In genomic region chr19:45016388-45017314, GRCh38 we compare ENCODE assay signal across 8 cellular contexts. TPM values are rescaled to one million over a fixed set of nuclear protein-coding genes. Genes with fewer than 3 reads are reported as not detected.
DNase-seq lines count a peak whose midpoint lies in the region; ATAC-seq, FAIRE-seq and TF ChIP-seq lines count a peak whose summit lies in the region.

No MANE protein-coding gene starts in this region.

- H3K4me2 ChIP-seq in DND-41 (ENCODE audit: insufficient read depth, low read length) (no peak overlapping the region), osteoblast (ENCODE audit: insufficient read depth, low read length) (no peak overlapping the region)

- peak overlapping the region; percentile 34 to 78 for H3K4me3 Mint-ChIP-seq in activated T-cell treated with anti-CD3 and anti-CD28 coated beads, Interleukin-2, amount 50 U/mL, for 72 hours

- H3K79me2 ChIP-seq in DND-41 (ENCODE audit: insufficient read depth, low read length), result no peaks in the 10 kb centered on the region
- no peaks in the 10 kb centered on the region for H3K79me2 ChIP-seq in osteoblast (ENCODE audit: insufficient read depth, low read length)

- in situ Hi-C loops in transverse colon (cut with MboI; ENCODE audit: low pct_ligation_motif_present in 1 of 4, low pct_unique_long_range_greater_than_20kb in 1 of 4, low sequenced_read_pairs in 3 of 4), result no loop called here

- peaks cover 7 to 18% of the 10 kb centered on the region in 2 donors for H3K36me3 Mint-ChIP-seq in activated T-cell treated with anti-CD3 and anti-CD28 coated beads, Interleukin-2, amount 50 U/mL, for 72 hours (ENCODE audit: insufficient read depth in 2 of 2)

- no peak for FAIRE-seq in RCC 7860 (lab: Jason Lieb, UNC)

- H3K36me3 ChIP-seq in DND-41 (ENCODE audit: insufficient read depth, low read length) (no peaks in the 10 kb centered on the region), osteoblast (ENCODE audit: insufficient read depth, low read length) (peaks cover 11% of the 10 kb centered on the region), transverse colon (peaks cover 0 to 8% (median 0%) of the 10 kb centered on the region in 4 donors)

- no peaks in the 10 kb centered on the region for H3K27me3 ChIP-seq in DND-41 (ENCODE audit: insufficient read depth, low read length, poor library complexity)
- H3K27me3 ChIP-seq in osteoblast (ENCODE audit: insufficient read depth, low read length), result no peaks in the 10 kb centered on the region
- H3K27me3 ChIP-seq in transverse colon, result no peaks in the 10 kb centered on the region

- TF ChIP-seq EP300 in transverse colon (IDR thresholded peaks at IDR 0.05; ENCODE audit: low read depth), result no peak

- H3K27ac Mint-ChIP-seq in activated T-cell treated with anti-CD3 and anti-CD28 coated beads, Interleukin-2, amount 50 U/mL, for 72 hours, result peak overlapping the region; percentile 66

- H3K9ac ChIP-seq in DND-41 (ENCODE audit: low read depth, low read length), result no peak overlapping the region

- H2AFZ ChIP-seq in DND-41 (ENCODE audit: low read depth, low read length), result no peak overlapping the region
- H2AFZ ChIP-seq in osteoblast (ENCODE audit: low read length), result no peak overlapping the region

- H3K4me1 Mint-ChIP-seq in activated T-cell treated with anti-CD3 and anti-CD28 coated beads, Interleukin-2, amount 50 U/mL, for 72 hours (ENCODE audit: low read depth), result peaks cover 14% of the 10 kb centered on the region

- no peak for TF ChIP-seq POLR2A in transverse colon (IDR thresholded peaks at IDR 0.05)

- peak; percentile 69 for DNase-seq in DND-41
- DNase-seq in HT1080 (ENCODE audit: low read depth), result peak; percentile 82
- DNase-seq in RCC 7860 (ENCODE audit: low spot score), result peak; percentile 44
- peak; percentile 68 to 77 for DNase-seq in activated T-cell treated with anti-CD3 and anti-CD28 coated beads, Interleukin-2, amount 50 U/mL, for 72 hours
- DNase-seq in fibroblast of pulmonary artery (ENCODE audit: low read depth), result peak; percentile 74
- DNase-seq in osteoblast (ENCODE audit: insufficient read length, low spot score, missing footprints), result peak; percentile 99
- DNase-seq in transverse colon, result peak; percentile 74

- intact Hi-C loops in transverse colon (cut with DNase I; ENCODE audit: low total_unique reads), result no loop called here

- TF ChIP-seq CTCF in DND-41 (IDR thresholded peaks at IDR 0.05; ENCODE audit: borderline replicate concordance, extremely low read depth, low read length, poor library complexity, severe bottlenecking) (peak; percentile 78), fibroblast of pulmonary artery (IDR thresholded peaks at IDR 0.05; ENCODE audit: low read length, missing control alignments) (peak; percentile 67), osteoblast (IDR thresholded peaks at IDR 0.05; ENCODE audit: extremely low read depth, low read depth, low read length) (peak; percentile 78), transverse colon (IDR thresholded peaks at IDR 0.05) (peak; percentile 54 to 69 (median 56))

- H3K4me3 ChIP-seq in DND-41 (ENCODE audit: low read depth in 1 of 2, low read length in 2 of 2) (no peak overlapping the region), fibroblast of pulmonary artery (replicated peaks; ENCODE audit: low read depth, low read length) (no peak overlapping the region), osteoblast (ENCODE audit: insufficient read depth, low read length) (no peak overlapping the region), transverse colon (no peak overlapping the region)

- H3K9me3 ChIP-seq in DND-41 (ENCODE audit: insufficient read depth, low read length, severe bottlenecking), result no peaks in the 10 kb centered on the region
- no peaks in the 10 kb centered on the region for H3K9me3 ChIP-seq in osteoblast (ENCODE audit: low read depth, low read length)
- no peaks in the 10 kb centered on the region for H3K9me3 ChIP-seq in transverse colon

- H3K27ac ChIP-seq in DND-41 (ENCODE audit: low read length), result no peak overlapping the region
- H3K27ac ChIP-seq in osteoblast (ENCODE audit: low read depth, low read length), result no peak overlapping the region
- peak overlapping the region; percentile 15 to 61 (median 38) for H3K27ac ChIP-seq in transverse colon

- ATAC-seq in DND-41 (ENCODE audit: insufficient read depth, low read depth) (peak; percentile 82), GM21360 (IDR thresholded peaks at IDR 0.05; ENCODE audit: unreplicated experiment) (peak; percentile 68)
- peak; percentile 85 to 89 for ATAC-seq in activated T-cell treated with anti-CD3 and anti-CD28 coated beads, Interleukin-2, amount 50 U/mL, for 72 hours (replicated peaks in 1 of 2)

- no peaks in the 10 kb centered on the region for H3K9me3 Mint-ChIP-seq in activated T-cell treated with anti-CD3 and anti-CD28 coated beads, Interleukin-2, amount 50 U/mL, for 72 hours

- no peaks in the 10 kb centered on the region for H3K4me1 ChIP-seq in DND-41 (ENCODE audit: insufficient read depth, low read length)
- peaks cover 3% of the 10 kb centered on the region for H3K4me1 ChIP-seq in osteoblast (ENCODE audit: insufficient read depth, low read length)
- H3K4me1 ChIP-seq in transverse colon, result peaks cover 0 to 4% (median 0%) of the 10 kb centered on the region in 4 donors

- H3K27me3 Mint-ChIP-seq in activated T-cell treated with anti-CD3 and anti-CD28 coated beads, Interleukin-2, amount 50 U/mL, for 72 hours (ENCODE audit: low read depth), result no peaks in the 10 kb centered on the region

- H4K20me1 ChIP-seq in DND-41 (ENCODE audit: insufficient read depth, low read length) (no peaks in the 10 kb centered on the region), osteoblast (ENCODE audit: insufficient read depth, low read length) (no peaks in the 10 kb centered on the region)

- WGBS in transverse colon (ENCODE audit: low coverage in 1 of 2), 2 donors, result 40 to 51% methylated on average over 12 to 13 of the region's 13 CpGs

RNA-seq across cellular contexts. Expression of gene RELB, which starts 15.4 kb away (rescaled TPM):
- 3.2 TPM in 2 replicates for total RNA-seq in HT1080 (2014; rRNA removed; shearing (Covaris generic))
- polyA plus RNA-seq in HT1080 (2015; cell fraction: cytosol; rRNA removed), result 10.3 and 10.4 TPM in 2 replicates
- 6.7 and 8.0 TPM in 2 replicates for polyA plus RNA-seq in HT1080 (2015; cell fraction: nucleus; rRNA removed)
- 100 to 1,000 TPM; 142 to 145 TPM for total RNA-seq in activated T-cell treated with anti-CD3 and anti-CD28 coated beads, Interleukin-2, amount 50 U/mL, for 72 hours
- 8.5 and 9.8 TPM in 2 replicates for total RNA-seq in osteoblast
- 10 to 100 TPM; 11.9 to 58.4 (median 34.8) TPM for total RNA-seq in transverse colon

RNA-seq across cellular contexts. Expression of gene CLASRP, which starts 22.2 kb away (rescaled TPM):
- 31.0 and 36.9 TPM in 2 replicates for total RNA-seq in HT1080 (2014; rRNA removed; shearing (Covaris generic))
- 39.2 and 49.5 TPM in 2 replicates for polyA plus RNA-seq in HT1080 (2015; cell fraction: cytosol; rRNA removed)
- 275 and 295 TPM in 2 replicates for polyA plus RNA-seq in HT1080 (2015; cell fraction: nucleus; rRNA removed)
- 100 to 1,000 TPM; 110 to 138 TPM for total RNA-seq in activated T-cell treated with anti-CD3 and anti-CD28 coated beads, Interleukin-2, amount 50 U/mL, for 72 hours
- total RNA-seq in osteoblast (17.0 and 17.1 TPM in 2 replicates), transverse colon (100 to 1,000 TPM in 2 of 4 donors, 10 to 100 TPM in 2; 82.6 to 382 (median 100) TPM)

RNA-seq across cellular contexts. Expression of gene ZNF296, which starts 59.6 kb away (rescaled TPM):
- total RNA-seq in HT1080 (2014; rRNA removed; shearing (Covaris generic)), result not detected in 2 replicates
- polyA plus RNA-seq in HT1080 (2015; cell fraction: cytosol; rRNA removed), result not detected in 2 replicates
- polyA plus RNA-seq in HT1080 (2015; cell fraction: nucleus; rRNA removed), result 0.66 TPM in 1 of 2 replicates, not detected in the other
- total RNA-seq in activated T-cell treated with anti-CD3 and anti-CD28 coated beads, Interleukin-2, amount 50 U/mL, for 72 hours, result 1 to 10 TPM; 5.1 to 5.2 TPM
- total RNA-seq in osteoblast (under 0.01 TPM in 1 of 2 replicates, not detected in the other), transverse colon (1 to 10 TPM in 3 of 4 donors, under 1 TPM in 1; 0.75 to 5.8 (median 3.5) TPM)

Comparison
In these comparisons a context has a peak if more than half of its experiments do, and no peak if none do; other contexts are left out.
1. DNase-seq: peak in every context shown above with its lines; median percentile 99 in osteoblast; 82 in HT1080; 74 in fibroblast of pulmonary artery; 74 in transverse colon; 72 in activated T-cell treated with anti-CD3 and anti-CD28 coated beads, Interleukin-2, amount 50 U/mL, for 72 hours; 69 in DND-41; 44 in RCC 7860.
2. H3K27ac ChIP-seq: peak in transverse colon (4 of 4); none in DND-41 (single experiment) and osteoblast (single experiment).
3. Peak in every context shown above with its lines, with median percentiles within 50 percentile points of each other: ATAC-seq and CTCF ChIP-seq.